In the genomic region with DNA sequence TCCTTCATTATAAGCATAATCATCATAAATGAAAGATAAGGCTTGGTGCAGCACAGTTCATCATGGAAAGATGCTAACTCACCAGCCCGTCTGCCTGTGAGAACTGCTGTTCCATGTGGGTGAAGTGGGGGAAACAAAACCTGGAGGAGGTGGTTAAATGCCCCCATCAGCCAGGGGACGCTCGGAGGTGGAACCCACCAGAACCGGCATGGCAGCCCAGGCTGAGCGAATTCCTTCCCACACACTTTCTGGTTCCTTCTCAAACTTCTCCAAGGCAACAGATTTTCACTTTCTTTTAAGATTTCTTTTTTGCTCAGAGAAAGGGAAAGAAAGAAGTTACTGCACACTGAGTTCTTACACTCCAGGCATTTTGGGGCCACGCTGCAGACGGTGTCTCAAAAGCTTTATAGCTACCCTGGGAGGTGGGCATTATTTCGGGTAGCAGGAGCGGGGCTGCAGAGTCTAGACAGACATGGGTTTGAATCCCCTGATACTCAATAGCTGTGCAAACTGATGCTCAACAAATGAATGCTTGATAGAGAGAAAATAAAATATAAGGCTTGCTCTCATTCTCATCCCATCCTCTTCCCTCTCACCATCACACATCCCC, we compare ENCODE assay signal across 27 cellular contexts.
"Had no signal": no experiment of that assay in that cellular context is flagged by ENCODE, and none has a peak within 500 bp of the region (broad histone marks: within the 10 kb centered on the region; RNA-seq: fewer than 3 reads in every experiment).

No MANE protein-coding gene starts in this region.

- H3K27me3 ChIP-seq: brain microvascular endothelial cell, esophagus squamous epithelium, gastroesophageal sphincter had no signal

- H3K36me3 ChIP-seq: brain microvascular endothelial cell, esophagus squamous epithelium, gastroesophageal sphincter, heart right ventricle had no signal

- H3K4me1 ChIP-seq: gastroesophageal sphincter had no signal

- H3K27ac ChIP-seq: brain microvascular endothelial cell, esophagus squamous epithelium, gastroesophageal sphincter, heart right ventricle had no signal

- H3K27me3 Mint-ChIP-seq: activated CD4-positive, alpha-beta T cell treated with anti-CD3 and anti-CD28 coated beads for 36 hours; activated CD4-positive, alpha-beta T cell treated with anti-CD3 and anti-CD28 coated beads, Interleukin-2, amount 10 ng/mL, durations not matched to agents 7 days and 5 days; activated naive CD8-positive, alpha-beta T cell; activated T-helper 17 cell treated with anti-CD3 and anti-CD28 coated beads, Interleukin-2, amount 50 U/mL, for 72 hours; central memory CD8-positive, alpha-beta T cell; effector memory CD8-positive, alpha-beta T cell had no signal

- H3K4me3 Mint-ChIP-seq: activated CD4-positive, alpha-beta memory T cell treated with anti-CD3 and anti-CD28 coated beads, Interleukin-2, amount 10 ng/mL, durations not matched to agents 7 days and 5 days; activated CD4-positive, alpha-beta T cell treated with anti-CD3 and anti-CD28 coated beads for 36 hours; activated CD4-positive, alpha-beta T cell treated with anti-CD3 and anti-CD28 coated beads, Interleukin-2, amount 10 ng/mL, durations not matched to agents 7 days and 5 days; activated naive CD8-positive, alpha-beta T cell; activated T-cell treated with anti-CD3 and anti-CD28 coated beads, Interleukin-2, amount 50 U/mL, for 4 hours; activated T-helper 17 cell treated with anti-CD3 and anti-CD28 coated beads, Interleukin-2, amount 50 U/mL, for 72 hours; central memory CD8-positive, alpha-beta T cell; effector memory CD8-positive, alpha-beta T cell had no signal

- ATAC-seq: activated CD4-positive, alpha-beta T cell treated with anti-CD3 and anti-CD28 coated beads for 36 hours; activated T-cell treated with anti-CD3 and anti-CD28 coated beads, Interleukin-2, amount 50 U/mL, for 4 hours; activated T-helper 17 cell treated with anti-CD3 and anti-CD28 coated beads, Interleukin-2, amount 50 U/mL, for 72 hours; effector memory CD8-positive, alpha-beta T cell; gastroesophageal sphincter; heart right ventricle had no signal

- H3K27ac Mint-ChIP-seq: activated CD4-positive, alpha-beta memory T cell treated with anti-CD3 and anti-CD28 coated beads, Interleukin-2, amount 10 ng/mL, durations not matched to agents 7 days and 5 days; activated CD4-positive, alpha-beta T cell treated with anti-CD3 and anti-CD28 coated beads for 36 hours; activated CD4-positive, alpha-beta T cell treated with anti-CD3 and anti-CD28 coated beads, Interleukin-2, amount 10 ng/mL, durations not matched to agents 7 days and 5 days; activated naive CD8-positive, alpha-beta T cell; activated T-helper 17 cell treated with anti-CD3 and anti-CD28 coated beads, Interleukin-2, amount 50 U/mL, for 72 hours; effector memory CD8-positive, alpha-beta T cell had no signal

- H3K4me3 ChIP-seq: esophagus squamous epithelium, gastroesophageal sphincter, heart right ventricle had no signal

- DNase-seq: activated CD4-positive, alpha-beta memory T cell treated with anti-CD3 and anti-CD28 coated beads, Interleukin-2, amount 10 ng/mL, durations not matched to agents 7 days and 5 days; activated CD4-positive, alpha-beta T cell treated with anti-CD3 and anti-CD28 coated beads for 36 hours; activated CD4-positive, alpha-beta T cell treated with anti-CD3 and anti-CD28 coated beads, Interleukin-2, amount 10 ng/mL, durations not matched to agents 7 days and 5 days; activated CD4-positive, alpha-beta T cell treated with anti-CD3 and anti-CD28 coated beads, Interleukin-2, amount 50 U/mL, for 4 hours; activated CD4-positive, CD25-positive, alpha-beta regulatory T cell; activated CD4-positive, CD25-positive, alpha-beta regulatory T cell treated with anti-CD3 and anti-CD28 coated beads, Interleukin-2, amount 50 U/mL, for 72 hours; activated effector memory CD4-positive, alpha-beta T cell treated with Interleukin-2 at 50 U/mL for 16 hours; activated gamma-delta T cell treated with Interleukin-2 at 50 U/mL for 16 hours; activated naive CD4-positive, alpha-beta T cell treated with anti-CD3 and anti-CD28 coated beads, Interleukin-2, amount 50 U/mL, for 16 hours; activated naive CD4-positive, alpha-beta T cell treated with Interleukin-2 at 50 U/mL for 16 hours; activated T-cell treated with anti-CD3 and anti-CD28 coated beads, Interleukin-2, amount 50 U/mL, for 4 hours; amniotic stem cell; anterior cingulate cortex; brain microvascular endothelial cell; cortex of kidney; dermis blood vessel endothelial cell; effector CD4-positive, alpha-beta T cell; effector memory CD8-positive, alpha-beta T cell; erythroblast; esophagus squamous epithelium; foreskin melanocyte; heart right ventricle; T-helper 2 cell had no signal

- H3K4me1 Mint-ChIP-seq: central memory CD8-positive, alpha-beta T cell had no signal
